19 cellular contexts compared by ENCODE assay signal in genomic region chr1:174200746-174201145, GRCh38. TPM values are rescaled to one million over a fixed set of nuclear protein-coding genes. Genes with fewer than 3 reads are reported as not detected.
DNase-seq lines count a peak whose midpoint lies in the region; ATAC-seq and TF ChIP-seq lines count a peak whose summit lies in the region.
"Had no signal": no experiment of that assay in that cellular context is flagged by ENCODE, and none has a peak within 500 bp of the region (broad histone marks: within the 10 kb centered on the region; RNA-seq: fewer than 3 reads in every experiment).

No MANE protein-coding gene starts in this region.

- DNase-seq in activated CD4-positive, alpha-beta T cell treated with anti-CD3 and anti-CD28 coated beads, Interleukin-2, amount 10 ng/mL, durations not matched to agents 24 days and 14 days: peak; percentile 61
- DNase-seq in activated CD4-positive, alpha-beta T cell treated with anti-CD3 and anti-CD28 coated beads for 36 hours: no peak
- DNase-seq in natural killer cell: no peak
- DNase-seq in natural killer cell treated with Interleukin-12 subunit alpha and Interleukin-12 subunit beta and Interleukin-15 and Interleukin-18, amount 100 ng/mL, for 72 hours (ENCODE audit: low spot score): no peak
- no peak for DNase-seq in central memory CD8-positive, alpha-beta T cell (ENCODE audit: low spot score in 2 of 2)
- no peak for DNase-seq in AG08395 (ENCODE audit: low spot score)
- DNase-seq in OCI-M2 (lab: John Stamatoyannopoulos, UW; ENCODE audit: unreplicated experiment): no peak
- no peak for DNase-seq in epidermal melanocyte (ENCODE audit: insufficient read length, low spot score)
- DNase-seq: AML-193, C1 segment of cervical spinal cord, GDM1, IMR-90, Karpas-422, NCI-H1417 treated with DMSO at 0.1 percent for 48 hours, NCI-H187, NCI-H446, NCI-H526, OCI-M1 had no signal

- CTCF ChIA-PET in activated CD4-positive, alpha-beta T cell treated with anti-CD3 and anti-CD28 coated beads for 36 hours (lab: Charles Lee): interaction anchor here (0.6 to 1.6 kb wide), 7 partner anchors 9 to 543 kb away, joined by 3 to 5 read pairs (median 3); no protein-coding TSS in a partner anchor

- peaks cover 22% of the 10 kb centered on the region for H3K36me3 Mint-ChIP-seq in activated CD4-positive, alpha-beta T cell treated with anti-CD3 and anti-CD28 coated beads, Interleukin-2, amount 10 ng/mL, durations not matched to agents 24 days and 14 days (ENCODE audit: low read depth)
- H3K36me3 Mint-ChIP-seq in activated CD4-positive, alpha-beta T cell treated with anti-CD3 and anti-CD28 coated beads for 36 hours (ENCODE audit: low read depth): peaks cover 13% of the 10 kb centered on the region
- H3K36me3 Mint-ChIP-seq in natural killer cell: no peaks in the 10 kb centered on the region
- peaks cover 19% of the 10 kb centered on the region for H3K36me3 Mint-ChIP-seq in natural killer cell treated with Interleukin-12 subunit alpha and Interleukin-12 subunit beta and Interleukin-15 and Interleukin-18, amount 100 ng/mL, for 72 hours
- H3K36me3 Mint-ChIP-seq in central memory CD8-positive, alpha-beta T cell (ENCODE audit: insufficient read depth): peaks cover 6% of the 10 kb centered on the region

- H3K4me1 Mint-ChIP-seq in activated CD4-positive, alpha-beta T cell treated with anti-CD3 and anti-CD28 coated beads, Interleukin-2, amount 10 ng/mL, durations not matched to agents 24 days and 14 days: peaks cover 22% of the 10 kb centered on the region
- peaks cover 44% of the 10 kb centered on the region for H3K4me1 Mint-ChIP-seq in activated CD4-positive, alpha-beta T cell treated with anti-CD3 and anti-CD28 coated beads for 36 hours
- H3K4me1 Mint-ChIP-seq in natural killer cell: peaks cover 47 to 69% of the 10 kb centered on the region in 2 donors
- H3K4me1 Mint-ChIP-seq in natural killer cell treated with Interleukin-12 subunit alpha and Interleukin-12 subunit beta and Interleukin-15 and Interleukin-18, amount 100 ng/mL, for 72 hours (ENCODE audit: low read depth in 2 of 2): peaks cover 30 to 35% of the 10 kb centered on the region in 2 donors
- peaks cover 62% of the 10 kb centered on the region for H3K4me1 Mint-ChIP-seq in central memory CD8-positive, alpha-beta T cell

- no peak overlapping the region for H3K4me3 Mint-ChIP-seq in activated CD4-positive, alpha-beta T cell treated with anti-CD3 and anti-CD28 coated beads, Interleukin-2, amount 10 ng/mL, durations not matched to agents 24 days and 14 days
- no peak overlapping the region for H3K4me3 Mint-ChIP-seq in activated CD4-positive, alpha-beta T cell treated with anti-CD3 and anti-CD28 coated beads for 36 hours
- H3K4me3 Mint-ChIP-seq in natural killer cell: no peak overlapping the region
- no peak overlapping the region for H3K4me3 Mint-ChIP-seq in natural killer cell treated with Interleukin-12 subunit alpha and Interleukin-12 subunit beta and Interleukin-15 and Interleukin-18, amount 100 ng/mL, for 72 hours
- no peak overlapping the region for H3K4me3 Mint-ChIP-seq in central memory CD8-positive, alpha-beta T cell

- no peak overlapping the region for H3K27ac Mint-ChIP-seq in activated CD4-positive, alpha-beta T cell treated with anti-CD3 and anti-CD28 coated beads, Interleukin-2, amount 10 ng/mL, durations not matched to agents 24 days and 14 days
- no peak overlapping the region for H3K27ac Mint-ChIP-seq in activated CD4-positive, alpha-beta T cell treated with anti-CD3 and anti-CD28 coated beads for 36 hours
- H3K27ac Mint-ChIP-seq in natural killer cell: peak overlapping the region; percentile 63 to 68
- peak overlapping the region in 1 of 2 donors; percentile 43 for H3K27ac Mint-ChIP-seq in natural killer cell treated with Interleukin-12 subunit alpha and Interleukin-12 subunit beta and Interleukin-15 and Interleukin-18, amount 100 ng/mL, for 72 hours
- peak overlapping the region; percentile 22 for H3K27ac Mint-ChIP-seq in central memory CD8-positive, alpha-beta T cell (ENCODE audit: low read depth)

- POLR2A ChIA-PET in activated CD4-positive, alpha-beta T cell treated with anti-CD3 and anti-CD28 coated beads for 36 hours (lab: Charles Lee): no interaction called here

- peaks cover 5% of the 10 kb centered on the region for H3K9me3 Mint-ChIP-seq in activated CD4-positive, alpha-beta T cell treated with anti-CD3 and anti-CD28 coated beads, Interleukin-2, amount 10 ng/mL, durations not matched to agents 24 days and 14 days
- peaks cover 10% of the 10 kb centered on the region for H3K9me3 Mint-ChIP-seq in activated CD4-positive, alpha-beta T cell treated with anti-CD3 and anti-CD28 coated beads for 36 hours (ENCODE audit: low read depth)
- H3K9me3 Mint-ChIP-seq in natural killer cell: no peaks in the 10 kb centered on the region
- H3K9me3 Mint-ChIP-seq in natural killer cell treated with Interleukin-12 subunit alpha and Interleukin-12 subunit beta and Interleukin-15 and Interleukin-18, amount 100 ng/mL, for 72 hours: peaks cover 4% of the 10 kb centered on the region
- H3K9me3 Mint-ChIP-seq in central memory CD8-positive, alpha-beta T cell: peaks cover 5% of the 10 kb centered on the region

- no peak for TF ChIP-seq CTCF in natural killer cell (IDR thresholded peaks at IDR 0.05)

- no peak for ATAC-seq in activated CD4-positive, alpha-beta T cell treated with anti-CD3 and anti-CD28 coated beads for 36 hours
- peak in 1 of 3 donors; percentile 28 for ATAC-seq in natural killer cell
- ATAC-seq in natural killer cell treated with Interleukin-12 subunit alpha and Interleukin-12 subunit beta and Interleukin-15 and Interleukin-18, amount 100 ng/mL, for 72 hours: no peak
- ATAC-seq in central memory CD8-positive, alpha-beta T cell (replicated peaks; ENCODE audit: extremely low read depth, poor library complexity, severe bottlenecking): no peak
- ATAC-seq: Right ventricle myocardium inferior had no signal

- intact Hi-C loops in activated CD4-positive, alpha-beta T cell treated with anti-CD3 and anti-CD28 coated beads, Interleukin-2, amount 10 ng/mL, durations not matched to agents 24 days and 14 days (cut with micrococcal nuclease): no loop called here
- intact Hi-C loops in activated CD4-positive, alpha-beta T cell treated with anti-CD3 and anti-CD28 coated beads for 36 hours (cut with DNase I, micrococcal nuclease): no loop called here
- intact Hi-C loops in natural killer cell (cut with micrococcal nuclease): no loop called here

- H3K27me3 Mint-ChIP-seq in activated CD4-positive, alpha-beta T cell treated with anti-CD3 and anti-CD28 coated beads, Interleukin-2, amount 10 ng/mL, durations not matched to agents 24 days and 14 days: no peaks in the 10 kb centered on the region
- H3K27me3 Mint-ChIP-seq in activated CD4-positive, alpha-beta T cell treated with anti-CD3 and anti-CD28 coated beads for 36 hours: no peaks in the 10 kb centered on the region
- H3K27me3 Mint-ChIP-seq in natural killer cell (ENCODE audit: low read depth in 2 of 2): no peaks in the 10 kb centered on the region
- no peaks in the 10 kb centered on the region for H3K27me3 Mint-ChIP-seq in natural killer cell treated with Interleukin-12 subunit alpha and Interleukin-12 subunit beta and Interleukin-15 and Interleukin-18, amount 100 ng/mL, for 72 hours
- no peaks in the 10 kb centered on the region for H3K27me3 Mint-ChIP-seq in central memory CD8-positive, alpha-beta T cell

RNA-seq across cellular contexts. Expression of gene RABGAP1L, which starts 41.4 kb away (rescaled TPM):
- total RNA-seq in activated CD4-positive, alpha-beta T cell treated with anti-CD3 and anti-CD28 coated beads, Interleukin-2, amount 10 ng/mL, durations not matched to agents 24 days and 14 days: 36.9 and 37.2 TPM in 2 replicates
- 10 to 100 TPM; 22.6 to 29.9 TPM for total RNA-seq in activated CD4-positive, alpha-beta T cell treated with anti-CD3 and anti-CD28 coated beads for 36 hours
- 100 to 1,000 TPM; 145 to 168 (median 153) TPM for total RNA-seq in natural killer cell
- total RNA-seq in natural killer cell treated with Interleukin-12 subunit alpha and Interleukin-12 subunit beta and Interleukin-15 and Interleukin-18, amount 100 ng/mL, for 72 hours: 100 to 1,000 TPM in 1 of 2 donors, 10 to 100 TPM in 1; 53.4 to 101 TPM

Comparison
In these comparisons a context has a peak if more than half of its experiments do, and no peak if none do; other contexts are left out.
1. H3K27ac Mint-ChIP-seq: peak in natural killer cell (2 of 2) and central memory CD8-positive, alpha-beta T cell (single experiment); none in activated CD4-positive, alpha-beta T cell treated with anti-CD3 and anti-CD28 coated beads, Interleukin-2, amount 10 ng/mL, durations not matched to agents 24 days and 14 days (single experiment) and activated CD4-positive, alpha-beta T cell treated with anti-CD3 and anti-CD28 coated beads for 36 hours (single experiment).